ENCODE assay signal across 8 cellular contexts in genomic region chr6:43724914-43725642, GRCh38. TPM values are rescaled to one million over a fixed set of nuclear protein-coding genes. Genes with fewer than 3 reads are reported as not detected.
DNase-seq lines count a peak whose midpoint lies in the region; ATAC-seq and TF ChIP-seq lines count a peak whose summit lies in the region.

No MANE protein-coding gene starts in this region.

- H3K4me3 ChIP-seq in CD8-positive, alpha-beta T cell (ENCODE audit: low read depth, low read length) = no peak overlapping the region
- no peak overlapping the region for H3K4me3 ChIP-seq in left lung

- ATAC-seq in CD8-positive, alpha-beta T cell = peak; percentile 81
- ATAC-seq in GM21515 (IDR thresholded peaks at IDR 0.05; ENCODE audit: unreplicated experiment) = peak; percentile 64
- ATAC-seq in left lung = peak; percentile 91

- no peaks in the 10 kb centered on the region for H3K27me3 ChIP-seq in CD8-positive, alpha-beta T cell (ENCODE audit: insufficient read depth, low read length)
- H3K27me3 ChIP-seq in left lung = peaks cover 0 to 19% of the 10 kb centered on the region in 2 donors

- no peaks in the 10 kb centered on the region for H3K9me3 Mint-ChIP-seq in CD8-positive, alpha-beta T cell
- H3K9me3 Mint-ChIP-seq in T-helper 2 cell treated with Interferon-gamma antibody and Interleukin-4, amounts not matched to agents 5 μg/mL and 100 μg/mL, for 36 hours = no peaks in the 10 kb centered on the region

- CTCF ChIA-PET in CD8-positive, alpha-beta T cell (lab: Charles Lee) = interaction anchor here (0.8 to 2.6 kb wide), 11 partner anchors 20 to 361 kb away, joined by 3 to 49 read pairs (median 3); partner anchors contain the start of gene VEGFA

- H3K27ac ChIP-seq in CD8-positive, alpha-beta T cell (ENCODE audit: low read depth, low read length) = peak overlapping the region; percentile 3
- peak overlapping the region; percentile 16 to 49 for H3K27ac ChIP-seq in left lung

- H3K27ac Mint-ChIP-seq in CD8-positive, alpha-beta T cell = peak overlapping the region; percentile 66
- peak overlapping the region; percentile 80 for H3K27ac Mint-ChIP-seq in T-helper 2 cell treated with Interferon-gamma antibody and Interleukin-4, amounts not matched to agents 5 μg/mL and 100 μg/mL, for 36 hours

- H3K9me3 ChIP-seq in CD8-positive, alpha-beta T cell (ENCODE audit: low read length) = no peaks in the 10 kb centered on the region
- peaks cover 0 to 5% of the 10 kb centered on the region in 2 donors for H3K9me3 ChIP-seq in left lung

- peak overlapping the region; percentile 29 for H3K4me3 Mint-ChIP-seq in CD8-positive, alpha-beta T cell
- peak overlapping the region; percentile 65 for H3K4me3 Mint-ChIP-seq in T-helper 2 cell treated with Interferon-gamma antibody and Interleukin-4, amounts not matched to agents 5 μg/mL and 100 μg/mL, for 36 hours

- H3K4me1 ChIP-seq in CD8-positive, alpha-beta T cell (ENCODE audit: insufficient read depth, low read length) = peaks cover 25% of the 10 kb centered on the region
- peaks cover 16 to 32% of the 10 kb centered on the region in 2 donors for H3K4me1 ChIP-seq in left lung

- TF ChIP-seq CTCF in CD8-positive, alpha-beta T cell (IDR thresholded peaks at IDR 0.05) = no peak
- TF ChIP-seq CTCF in left lung (IDR thresholded peaks at IDR 0.05) = no peak

- H3K36me3 ChIP-seq in CD8-positive, alpha-beta T cell (ENCODE audit: insufficient read depth, low read length) = no peaks in the 10 kb centered on the region
- H3K36me3 ChIP-seq in left lung = no peaks in the 10 kb centered on the region

- H3K36me3 Mint-ChIP-seq in CD8-positive, alpha-beta T cell = no peaks in the 10 kb centered on the region
- H3K36me3 Mint-ChIP-seq in T-helper 2 cell treated with Interferon-gamma antibody and Interleukin-4, amounts not matched to agents 5 μg/mL and 100 μg/mL, for 36 hours (ENCODE audit: low read depth) = no peaks in the 10 kb centered on the region

- H3K27me3 Mint-ChIP-seq in CD8-positive, alpha-beta T cell (ENCODE audit: low read depth) = no peaks in the 10 kb centered on the region
- H3K27me3 Mint-ChIP-seq in T-helper 2 cell treated with Interferon-gamma antibody and Interleukin-4, amounts not matched to agents 5 μg/mL and 100 μg/mL, for 36 hours (ENCODE audit: low read depth) = no peaks in the 10 kb centered on the region

- intact Hi-C loops in CD8-positive, alpha-beta T cell (cut with DNase I, micrococcal nuclease) = loop anchor here (1.0 kb wide), 6 partner anchors 38 to 354 kb away; partner anchors contain the start of genes MRPS18A (in 1 of the 2) and RSPH9 (in 1 of the 2)
- intact Hi-C loops in left lung (cut with DNase I) = loop anchor here in 1 of 2 donors (5.0 kb wide), 1 partner anchor 352 kb away; no protein-coding TSS in a partner anchor

- peak; percentile 29 to 89 (median 60) for DNase-seq in CD8-positive, alpha-beta T cell
- DNase-seq in Kasumi-1 (lab: John Stamatoyannopoulos, UW) = peak; percentile 70 to 80
- peak; percentile 74 for DNase-seq in T-helper 2 cell treated with Interferon-gamma antibody and Interleukin-4, amounts not matched to agents 5 μg/mL and 100 μg/mL, for 36 hours (ENCODE audit: low spot score)
- DNase-seq in amniotic stem cell (lab: John Stamatoyannopoulos, UW) = peak; percentile 15
- peak; percentile 95 to 97 for DNase-seq in left lung
- peak; percentile 63 to 79 for DNase-seq in stimulated activated CD8-positive, alpha-beta memory T cell treated with anti-CD3 and anti-CD28 coated beads, Interleukin-2, amount 100 ng/mL, for 48 hours (ENCODE audit: low read depth in 2 of 2)
- no peak for DNase-seq in NCI-H1694 (lab: John Stamatoyannopoulos, UW)

- POLR2A ChIA-PET in CD8-positive, alpha-beta T cell (lab: Charles Lee) = interaction anchor here (0.7 to 1.3 kb wide), 3 partner anchors 60 to 352 kb away, joined by 3 read pairs; no protein-coding TSS in a partner anchor

- H3K4me1 Mint-ChIP-seq in CD8-positive, alpha-beta T cell (ENCODE audit: low read depth) = peaks cover 35% of the 10 kb centered on the region
- H3K4me1 Mint-ChIP-seq in T-helper 2 cell treated with Interferon-gamma antibody and Interleukin-4, amounts not matched to agents 5 μg/mL and 100 μg/mL, for 36 hours (ENCODE audit: low read depth) = peaks cover 26% of the 10 kb centered on the region

RNA-seq across cellular contexts. Expression of gene MRPS18A, which starts 37.5 kb away (rescaled TPM):
- 10 to 100 TPM; 43.9 to 44.6 TPM for total RNA-seq in CD8-positive, alpha-beta T cell
- 10 to 100 TPM; 27.0 to 32.5 TPM for total RNA-seq in left lung

RNA-seq across cellular contexts. Expression of gene VEGFA, which starts 44.9 kb away (rescaled TPM):
- total RNA-seq in CD8-positive, alpha-beta T cell = 1 to 10 TPM; 4.6 to 5.3 TPM
- total RNA-seq in left lung = 100 to 1,000 TPM; 147 to 154 TPM

Comparison
In these comparisons a context has a peak if more than half of its experiments do, and no peak if none do; other contexts are left out.
1. RNA of gene VEGFA, which starts 44.9 kb away (total RNA-seq): 147 to 154 TPM in left lung; 4.6 to 5.3 TPM in CD8-positive, alpha-beta T cell; every median in the first group is over 10 times any median in the second.
2. Peak in every context shown above with its lines, with median percentiles within 50 percentile points of each other: ATAC-seq.